8 cellular contexts compared by ENCODE assay signal in the genomic region with DNA sequence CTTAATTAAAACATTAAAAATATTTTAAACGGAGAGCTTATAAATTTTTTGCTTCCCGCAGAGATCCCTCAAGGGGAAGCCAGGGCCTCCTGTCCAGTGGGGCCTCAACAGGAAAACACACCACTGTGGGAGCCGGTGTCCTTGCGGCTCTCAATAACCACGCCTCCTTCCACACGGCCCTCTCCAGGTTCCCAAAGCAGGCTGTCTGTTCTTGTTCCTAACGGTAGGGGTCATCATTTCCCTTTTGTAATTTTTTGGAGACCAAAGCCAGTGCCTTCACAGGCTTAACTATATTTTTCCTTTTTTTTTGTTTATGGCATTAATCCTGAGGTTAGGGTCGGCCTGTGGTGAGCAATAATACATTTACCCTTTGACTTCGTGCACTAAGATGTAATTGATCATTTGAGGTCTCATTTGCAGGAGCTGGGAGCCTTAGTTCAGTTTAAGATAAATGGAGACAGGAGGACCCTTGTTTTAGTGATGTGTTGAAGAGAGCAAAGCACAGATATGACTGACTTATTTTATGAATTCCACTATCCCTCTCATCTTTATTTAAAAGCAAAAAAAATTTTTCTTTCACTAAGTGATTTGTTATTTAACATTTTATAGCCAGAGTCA.
A peak's percentile ranks its signal among the peaks of the same experiment; 100 is the strongest.
DNase-seq lines count a peak whose midpoint lies in the region; ATAC-seq and TF ChIP-seq lines count a peak whose summit lies in the region.

No MANE protein-coding gene starts in this region.

- H3K27ac Mint-ChIP-seq in activated CD8-positive, alpha-beta T cell treated with anti-CD3 and anti-CD28 coated beads, Interleukin-2, amount 10 ng/mL, durations not matched to agents 7 days and 5 days: no peak overlapping the region

- H3K4me1 Mint-ChIP-seq in activated CD8-positive, alpha-beta T cell treated with anti-CD3 and anti-CD28 coated beads, Interleukin-2, amount 10 ng/mL, durations not matched to agents 7 days and 5 days (ENCODE audit: low read depth): no peaks in the 10 kb centered on the region

- H3K4me1 ChIP-seq in parathyroid adenoma: no peaks in the 10 kb centered on the region

- DNase-seq in COLO668 (lab: John Stamatoyannopoulos, UW; ENCODE audit: unreplicated experiment) (peak; percentile 55), NCI-H345 treated with DMSO at 0.1 percent for 48 hours (lab: John Stamatoyannopoulos, UW; ENCODE audit: unreplicated experiment) (peak; percentile 20), foreskin melanocyte (peak; percentile 62)
- peak; percentile 55 for DNase-seq in activated CD8-positive, alpha-beta T cell treated with anti-CD3 and anti-CD28 coated beads, Interleukin-2, amount 10 ng/mL, durations not matched to agents 7 days and 5 days

- no peaks in the 10 kb centered on the region for H3K9me3 ChIP-seq in parathyroid adenoma (ENCODE audit: control insufficient read depth, low read length)

- no peak overlapping the region for H3K9ac ChIP-seq in parathyroid adenoma

- no peaks in the 10 kb centered on the region for H3K36me3 Mint-ChIP-seq in activated CD8-positive, alpha-beta T cell treated with anti-CD3 and anti-CD28 coated beads, Interleukin-2, amount 10 ng/mL, durations not matched to agents 7 days and 5 days (ENCODE audit: low read depth)

- no peak overlapping the region for H3K4me3 ChIP-seq in parathyroid adenoma (ENCODE audit: low read depth, low read length)

- no peak overlapping the region for H3K4me3 Mint-ChIP-seq in activated CD8-positive, alpha-beta T cell treated with anti-CD3 and anti-CD28 coated beads, Interleukin-2, amount 10 ng/mL, durations not matched to agents 7 days and 5 days

- H3K27me3 ChIP-seq in parathyroid adenoma (ENCODE audit: control insufficient read depth, insufficient read depth, low read length): no peaks in the 10 kb centered on the region

- no peaks in the 10 kb centered on the region for H3K79me2 ChIP-seq in parathyroid adenoma

- H3K27me3 Mint-ChIP-seq in activated CD8-positive, alpha-beta T cell treated with anti-CD3 and anti-CD28 coated beads, Interleukin-2, amount 10 ng/mL, durations not matched to agents 7 days and 5 days (ENCODE audit: low read depth): peaks cover 8% of the 10 kb centered on the region

- peak; percentile 78 for ATAC-seq in GM19035 (IDR thresholded peaks at IDR 0.05; ENCODE audit: unreplicated experiment)
- ATAC-seq in HG03378 (IDR thresholded peaks at IDR 0.05; ENCODE audit: unreplicated experiment): peak; percentile 75
- ATAC-seq in activated CD8-positive, alpha-beta T cell treated with anti-CD3 and anti-CD28 coated beads, Interleukin-2, amount 10 ng/mL, durations not matched to agents 7 days and 5 days: peak; percentile 88
- ATAC-seq in HG03025 (IDR thresholded peaks at IDR 0.05; ENCODE audit: low FRiP score, unreplicated experiment): no peak

- H2AFZ ChIP-seq in parathyroid adenoma: no peak overlapping the region

- no peaks in the 10 kb centered on the region for H3K9me3 Mint-ChIP-seq in activated CD8-positive, alpha-beta T cell treated with anti-CD3 and anti-CD28 coated beads, Interleukin-2, amount 10 ng/mL, durations not matched to agents 7 days and 5 days (ENCODE audit: insufficient read depth)

- peak; percentile 91 for TF ChIP-seq CTCF in parathyroid adenoma (IDR thresholded peaks at IDR 0.05)

- no peak overlapping the region for H3K4me2 ChIP-seq in parathyroid adenoma (ENCODE audit: low read length)

- no peaks in the 10 kb centered on the region for H3K36me3 ChIP-seq in parathyroid adenoma (ENCODE audit: control insufficient read depth, insufficient read depth, low read length)

- CTCF ChIA-PET in activated CD8-positive, alpha-beta T cell treated with anti-CD3 and anti-CD28 coated beads, Interleukin-2, amount 10 ng/mL, durations not matched to agents 7 days and 5 days (lab: Charles Lee): interaction anchor here (0.6 to 1.6 kb wide), 10 partner anchors 8 to 1189 kb away, joined by 3 to 5 read pairs (median 3); no protein-coding TSS in a partner anchor

- no peak overlapping the region for H3K27ac ChIP-seq in parathyroid adenoma

- POLR2A ChIA-PET in activated CD8-positive, alpha-beta T cell treated with anti-CD3 and anti-CD28 coated beads, Interleukin-2, amount 10 ng/mL, durations not matched to agents 7 days and 5 days (lab: Charles Lee): no interaction called here
